8 cellular contexts compared by ENCODE assay signal in genomic region chr9:79812507-79813261, GRCh38.
DNase-seq lines count a peak whose midpoint lies in the region; ATAC-seq lines count a peak whose summit lies in the region.

No MANE protein-coding gene starts in this region.

- no peak overlapping the region for H3K9ac ChIP-seq in subcutaneous abdominal adipose tissue (ENCODE audit: low read length in 5 of 5)

- H3K36me3 ChIP-seq in ACC112 (ENCODE audit: insufficient read depth, low read length), result no peaks in the 10 kb centered on the region
- no peaks in the 10 kb centered on the region for H3K36me3 ChIP-seq in subcutaneous abdominal adipose tissue (ENCODE audit: control insufficient read depth in 5 of 5, insufficient read depth in 5 of 5, low read length in 5 of 5)

- ATAC-seq in GM18907 (IDR thresholded peaks at IDR 0.05; ENCODE audit: unreplicated experiment) (peak; percentile 86), HG03066 (IDR thresholded peaks at IDR 0.05; ENCODE audit: low read depth, unreplicated experiment) (peak; percentile 71)

- no peaks in the 10 kb centered on the region for H3K79me2 ChIP-seq in ACC112 (ENCODE audit: control insufficient read depth, insufficient read depth, low read length, unreplicated experiment)

- no peaks in the 10 kb centered on the region for H3K9me3 ChIP-seq in subcutaneous abdominal adipose tissue (ENCODE audit: control insufficient read depth in 5 of 5, low read length in 5 of 5)

- peaks cover 20% of the 10 kb centered on the region for H3K4me1 ChIP-seq in ACC112 (ENCODE audit: control insufficient read depth, insufficient read depth, low read length, unreplicated experiment)
- peaks cover 0 to 7% (median 0%) of the 10 kb centered on the region in 5 donors for H3K4me1 ChIP-seq in subcutaneous abdominal adipose tissue (ENCODE audit: control insufficient read depth in 5 of 5, insufficient read depth in 5 of 5, low read length in 5 of 5)

- H3K4me3 ChIP-seq in ACC112 (ENCODE audit: low read depth, low read length) (peak overlapping the region; percentile 39; the same call in 1 of the 2 replicates), subcutaneous abdominal adipose tissue (ENCODE audit: low read depth in 1 of 5, low read length in 5 of 5) (peak overlapping the region in 3 of 5 donors; percentile 7 to 27 (median 23))

- H2AFZ ChIP-seq in ACC112 (ENCODE audit: low read length, unreplicated experiment), result peak overlapping the region; percentile 72

- H3K27me3 ChIP-seq in ACC112 (ENCODE audit: insufficient read depth, low read length) (no peaks in the 10 kb centered on the region), subcutaneous abdominal adipose tissue (ENCODE audit: control insufficient read depth in 5 of 5, insufficient read depth in 4 of 5, low read length in 5 of 5) (peaks cover 0 to 2% (median 0%) of the 10 kb centered on the region in 5 donors)

- peak; percentile 1 to 9 for DNase-seq in activated CD4-positive, alpha-beta T cell treated with anti-CD3 and anti-CD28 coated beads, Interleukin-2, amount 50 U/mL, for 48 hours
- no peak for DNase-seq in kidney glomerular epithelial cell (lab: John Stamatoyannopoulos, UW)
- DNase-seq in effector CD8-positive, alpha-beta T cell (lab: John Stamatoyannopoulos, UW), result no peak
- DNase-seq in activated CD8-positive, alpha-beta memory T cell treated with anti-CD3 and anti-CD28 coated beads for 24 hours, result no peak

- H3K27ac ChIP-seq in ACC112 (ENCODE audit: low read depth, low read length) (no peak overlapping the region), subcutaneous abdominal adipose tissue (ENCODE audit: low read depth, low read length) (no peak overlapping the region)

Comparison
In these comparisons a context has a peak if more than half of its experiments do, and no peak if none do; other contexts are left out.
1. DNase-seq: peak in activated CD4-positive, alpha-beta T cell treated with anti-CD3 and anti-CD28 coated beads, Interleukin-2, amount 50 U/mL, for 48 hours (2 of 2); none in kidney glomerular epithelial cell (single experiment), effector CD8-positive, alpha-beta T cell (single experiment) and activated CD8-positive, alpha-beta memory T cell treated with anti-CD3 and anti-CD28 coated beads for 24 hours (single experiment).